Comparison of ENCODE assay signal across 9 cellular contexts in genomic region chr20:43938932-43939761, GRCh38. TPM values are rescaled to one million over a fixed set of nuclear protein-coding genes. Genes with fewer than 3 reads are reported as not detected.
DNase-seq lines count a peak whose midpoint lies in the region; ATAC-seq and TF ChIP-seq lines count a peak whose summit lies in the region.
"Had no signal": no experiment of that assay in that cellular context is flagged by ENCODE, and none has a peak within 500 bp of the region (broad histone marks: within the 10 kb centered on the region; RNA-seq: fewer than 3 reads in every experiment).

No MANE protein-coding gene starts in this region.

- no peaks in the 10 kb centered on the region for H3K36me3 Mint-ChIP-seq in activated CD8-positive, alpha-beta T cell treated with anti-CD3 and anti-CD28 coated beads, Interleukin-2, amount 10 ng/mL, durations not matched to agents 7 days and 5 days (ENCODE audit: low read depth)
- H3K36me3 Mint-ChIP-seq in stimulated activated effector memory CD8-positive, alpha-beta T cell treated with anti-CD3 and anti-CD28 coated beads, Interleukin-12 subunit alpha, Interleukin-12 subunit beta, amount 100 ng/mL, for 72 hours = no peaks in the 10 kb centered on the region
- no peaks in the 10 kb centered on the region for H3K36me3 Mint-ChIP-seq in WTC11

- CTCF ChIA-PET in activated CD8-positive, alpha-beta T cell treated with anti-CD3 and anti-CD28 coated beads, Interleukin-2, amount 10 ng/mL, durations not matched to agents 7 days and 5 days (lab: Charles Lee) = interaction anchor here (1.1 kb wide), 2 partner anchors 19 to 79 kb away, joined by 3 read pairs; no protein-coding TSS in a partner anchor
- CTCF ChIA-PET in WTC11 (lab: Charles Lee) = no interaction called here

- no peak overlapping the region for H3K4me3 Mint-ChIP-seq in activated CD8-positive, alpha-beta T cell treated with anti-CD3 and anti-CD28 coated beads, Interleukin-2, amount 10 ng/mL, durations not matched to agents 7 days and 5 days
- no peak overlapping the region for H3K4me3 Mint-ChIP-seq in stimulated activated effector memory CD8-positive, alpha-beta T cell treated with anti-CD3 and anti-CD28 coated beads, Interleukin-12 subunit alpha, Interleukin-12 subunit beta, amount 100 ng/mL, for 72 hours
- H3K4me3 Mint-ChIP-seq in WTC11 = no peak overlapping the region
- H3K4me3 Mint-ChIP-seq: stimulated activated naive CD8-positive, alpha-beta T cell treated with anti-CD3 and anti-CD28 coated beads, Interleukin-15, Interleukin-2, amounts not matched to agents 100 ng/mL and 50 ng/mL, for 24 hours had no signal

- DNase-seq in AG08396 (ENCODE audit: low spot score) = peak; percentile 89
- DNase-seq in LNCaP clone FGC (ENCODE audit: low read depth) = peak; percentile 32
- DNase-seq in astrocyte of the hippocampus (ENCODE audit: low read depth, low spot score) = peak; percentile 99
- peak; percentile 56 for DNase-seq in left lobe of liver (ENCODE audit: low spot score)
- DNase-seq in activated CD8-positive, alpha-beta T cell treated with anti-CD3 and anti-CD28 coated beads, Interleukin-2, amount 10 ng/mL, durations not matched to agents 7 days and 5 days = no peak
- DNase-seq in activated naive CD4-positive, alpha-beta T cell treated with Interleukin-2 at 50 U/mL for 16 hours = no peak
- no peak for DNase-seq in stimulated activated effector memory CD8-positive, alpha-beta T cell treated with anti-CD3 and anti-CD28 coated beads, Interleukin-12 subunit alpha, Interleukin-12 subunit beta, amount 100 ng/mL, for 72 hours (ENCODE audit: low spot score in 2 of 2)
- DNase-seq in WTC11 (ENCODE audit: low spot score) = no peak

- no peak for TF ChIP-seq CTCF in LNCaP clone FGC (IDR thresholded peaks at IDR 0.05; ENCODE audit: control insufficient read depth, extremely low read depth, insufficient read depth)
- no peak for TF ChIP-seq CTCF in WTC11 (IDR thresholded peaks at IDR 0.05)

- no peak overlapping the region for H3K27ac Mint-ChIP-seq in activated CD8-positive, alpha-beta T cell treated with anti-CD3 and anti-CD28 coated beads, Interleukin-2, amount 10 ng/mL, durations not matched to agents 7 days and 5 days
- no peak overlapping the region for H3K27ac Mint-ChIP-seq in stimulated activated effector memory CD8-positive, alpha-beta T cell treated with anti-CD3 and anti-CD28 coated beads, Interleukin-12 subunit alpha, Interleukin-12 subunit beta, amount 100 ng/mL, for 72 hours
- H3K27ac Mint-ChIP-seq in WTC11 = no peak overlapping the region
- H3K27ac Mint-ChIP-seq: stimulated activated naive CD8-positive, alpha-beta T cell treated with anti-CD3 and anti-CD28 coated beads, Interleukin-15, Interleukin-2, amounts not matched to agents 100 ng/mL and 50 ng/mL, for 24 hours had no signal

- ATAC-seq in left lobe of liver = peak; percentile 57
- no peak for ATAC-seq in activated CD8-positive, alpha-beta T cell treated with anti-CD3 and anti-CD28 coated beads, Interleukin-2, amount 10 ng/mL, durations not matched to agents 7 days and 5 days
- no peak for ATAC-seq in stimulated activated effector memory CD8-positive, alpha-beta T cell treated with anti-CD3 and anti-CD28 coated beads, Interleukin-12 subunit alpha, Interleukin-12 subunit beta, amount 100 ng/mL, for 72 hours
- ATAC-seq in WTC11 = no peak

- H3K27me3 Mint-ChIP-seq in activated CD8-positive, alpha-beta T cell treated with anti-CD3 and anti-CD28 coated beads, Interleukin-2, amount 10 ng/mL, durations not matched to agents 7 days and 5 days (ENCODE audit: low read depth) = peaks cover 49% of the 10 kb centered on the region
- H3K27me3 Mint-ChIP-seq in WTC11 (ENCODE audit: low read depth) = no peaks in the 10 kb centered on the region

- POLR2A ChIA-PET in activated CD8-positive, alpha-beta T cell treated with anti-CD3 and anti-CD28 coated beads, Interleukin-2, amount 10 ng/mL, durations not matched to agents 7 days and 5 days (lab: Charles Lee) = no interaction called here
- POLR2A ChIA-PET in WTC11 (lab: Charles Lee) = interaction anchor here (0.7 kb wide), 1 partner anchor 470 kb away, joined by 3 read pairs; no protein-coding TSS in a partner anchor

- no peak overlapping the region for H3K4me3 ChIP-seq in LNCaP clone FGC (ENCODE audit: low read depth, low read length)

- H3K9me3 Mint-ChIP-seq in activated CD8-positive, alpha-beta T cell treated with anti-CD3 and anti-CD28 coated beads, Interleukin-2, amount 10 ng/mL, durations not matched to agents 7 days and 5 days (ENCODE audit: insufficient read depth) = no peaks in the 10 kb centered on the region
- H3K9me3 Mint-ChIP-seq in stimulated activated effector memory CD8-positive, alpha-beta T cell treated with anti-CD3 and anti-CD28 coated beads, Interleukin-12 subunit alpha, Interleukin-12 subunit beta, amount 100 ng/mL, for 72 hours = no peaks in the 10 kb centered on the region
- peaks cover 3% of the 10 kb centered on the region; the same call in 1 of the 2 replicates for H3K9me3 Mint-ChIP-seq in WTC11
- H3K9me3 Mint-ChIP-seq: stimulated activated naive CD8-positive, alpha-beta T cell treated with anti-CD3 and anti-CD28 coated beads, Interleukin-15, Interleukin-2, amounts not matched to agents 100 ng/mL and 50 ng/mL, for 24 hours had no signal

- H3K4me1 Mint-ChIP-seq in activated CD8-positive, alpha-beta T cell treated with anti-CD3 and anti-CD28 coated beads, Interleukin-2, amount 10 ng/mL, durations not matched to agents 7 days and 5 days (ENCODE audit: low read depth) = peaks cover 36% of the 10 kb centered on the region
- H3K4me1 Mint-ChIP-seq in stimulated activated effector memory CD8-positive, alpha-beta T cell treated with anti-CD3 and anti-CD28 coated beads, Interleukin-12 subunit alpha, Interleukin-12 subunit beta, amount 100 ng/mL, for 72 hours = peaks cover 59% of the 10 kb centered on the region
- peaks cover 20% of the 10 kb centered on the region for H3K4me1 Mint-ChIP-seq in WTC11

TF ChIP-seq in WTC11, 78 proteins besides CTCF, POLR2A, EP300 and RAD21:
- TF ChIP-seq GTF2I (CRISPR knock-in tag; conservative IDR thresholded peaks at IDR 0.05) (no peak), MXD4 (CRISPR knock-in tag; IDR thresholded peaks at IDR 0.05; ENCODE audit: borderline replicate concordance) (no peak), FOXJ3 (CRISPR knock-in tag; IDR thresholded peaks at IDR 0.05; ENCODE audit: borderline replicate concordance) (no peak), ZNF232 (CRISPR knock-in tag; IDR thresholded peaks at IDR 0.05) (no peak), RORB (CRISPR knock-in tag; IDR thresholded peaks at IDR 0.05) (no peak), JUN (CRISPR knock-in tag; IDR thresholded peaks at IDR 0.05) (no peak), ZNF263 (CRISPR knock-in tag; IDR thresholded peaks at IDR 0.05; ENCODE audit: low read depth) (no peak), ELF4 (CRISPR knock-in tag; IDR thresholded peaks at IDR 0.05; ENCODE audit: low read depth) (no peak), SOX15 (CRISPR knock-in tag; IDR thresholded peaks at IDR 0.05) (no peak), ESRRA (CRISPR knock-in tag; IDR thresholded peaks at IDR 0.05; ENCODE audit: borderline replicate concordance) (no peak), MAX (CRISPR knock-in tag; IDR thresholded peaks at IDR 0.05) (no peak), PRDM15 (CRISPR knock-in tag; IDR thresholded peaks at IDR 0.05) (no peak)
TF ChIP-seq in WTC11: peak in this region for 0.

RNA-seq across cellular contexts. Expression of gene TOX2, which starts 24.5 kb away (rescaled TPM):
- total RNA-seq in left lobe of liver (3.5 TPM), WTC11 (2021) (1.9 to 3.4 TPM (median 2.4 TPM) in 3 replicates)
- under 1 TPM; 0.31 to 0.61 TPM for total RNA-seq in activated CD8-positive, alpha-beta T cell treated with anti-CD3 and anti-CD28 coated beads, Interleukin-2, amount 10 ng/mL, durations not matched to agents 7 days and 5 days

Comparison
In these comparisons a context has a peak if more than half of its experiments do, and no peak if none do; other contexts are left out.
1. DNase-seq: peak in AG08396 (single experiment), LNCaP clone FGC (single experiment), astrocyte of the hippocampus (single experiment) and left lobe of liver (single experiment); none in activated CD8-positive, alpha-beta T cell treated with anti-CD3 and anti-CD28 coated beads, Interleukin-2, amount 10 ng/mL, durations not matched to agents 7 days and 5 days (single experiment), activated naive CD4-positive, alpha-beta T cell treated with Interleukin-2 at 50 U/mL for 16 hours (single experiment), stimulated activated effector memory CD8-positive, alpha-beta T cell treated with anti-CD3 and anti-CD28 coated beads, Interleukin-12 subunit alpha, Interleukin-12 subunit beta, amount 100 ng/mL, for 72 hours (0 of 2) and WTC11 (single experiment).